In the genomic region with DNA sequence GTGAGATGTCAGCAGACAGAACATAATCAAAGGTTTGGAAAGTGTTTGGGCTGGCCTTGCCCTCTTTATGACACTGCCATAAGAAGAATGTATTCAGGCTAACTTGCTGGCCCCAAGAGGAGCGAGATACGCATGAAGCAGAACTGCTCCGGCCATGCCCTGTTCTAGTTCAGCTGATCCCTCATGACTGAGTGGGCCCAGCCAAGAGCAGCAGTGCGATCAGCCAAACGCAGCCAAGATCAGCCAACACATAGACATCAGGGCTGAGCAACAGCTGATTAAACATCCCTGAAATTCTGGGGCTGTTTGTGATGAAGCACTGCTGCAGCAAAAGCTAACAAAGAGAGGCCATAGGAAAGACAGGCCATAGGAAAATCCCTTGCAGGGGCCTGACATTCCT, we compare ENCODE assay signal across 24 cellular contexts. TPM values are rescaled to one million over a fixed set of nuclear protein-coding genes. Genes with fewer than 3 reads are reported as not detected.
DNase-seq lines count a peak whose midpoint lies in the region; ATAC-seq, FAIRE-seq and TF ChIP-seq lines count a peak whose summit lies in the region.
"Had no signal": no experiment of that assay in that cellular context is flagged by ENCODE, and none has a peak within 500 bp of the region (broad histone marks: within the 10 kb centered on the region; RNA-seq: fewer than 3 reads in every experiment).

No MANE protein-coding gene starts in this region.

- H3K79me2 ChIP-seq in GM23248 (ENCODE audit: insufficient read depth): no peaks in the 10 kb centered on the region

- no peaks in the 10 kb centered on the region for H4K20me1 ChIP-seq in GM23248 (ENCODE audit: insufficient read depth)
- H4K20me1 ChIP-seq: BLaER1 had no signal

- no peak overlapping the region for H3K4me2 ChIP-seq in GM23248 (ENCODE audit: unreplicated experiment)
- H3K4me2 ChIP-seq: BLaER1 had no signal

- ATAC-seq in Right ventricle myocardium inferior (peak; percentile 37), Right ventricle myocardium superior (ENCODE audit: poor library complexity) (no peak), sciatic nerve (peak; percentile 86)
- ATAC-seq: CD8-positive, alpha-beta T cell; GM12878 had no signal

- H3K27me3 ChIP-seq in right atrium auricular region (no peaks in the 10 kb centered on the region), GM23248 (replicated peaks; ENCODE audit: insufficient read depth) (no peaks in the 10 kb centered on the region)
- H3K27me3 ChIP-seq: BLaER1 had no signal

- intact Hi-C loops in Right ventricle myocardium inferior (cut with DNase I) (no loop called here), Right ventricle myocardium superior (cut with DNase I) (no loop called here), sciatic nerve (cut with DNase I) (no loop called here)

- H3K4me1 ChIP-seq in right atrium auricular region (no peaks in the 10 kb centered on the region), GM23248 (ENCODE audit: insufficient read depth) (peaks cover 7% of the 10 kb centered on the region; the same call in 1 of the 2 replicates)
- H3K4me1 ChIP-seq: BLaER1, HAP-1 had no signal

- H3K4me3 ChIP-seq in right atrium auricular region (no peak overlapping the region), GM23248 (no peak overlapping the region)
- H3K4me3 ChIP-seq: BLaER1, GM12878, HAP-1 had no signal

- DNase-seq in Right ventricle myocardium inferior (ENCODE audit: missing footprints) (no peak), Right ventricle myocardium superior (no peak), G401 (ENCODE audit: low spot score) (peak; percentile 56), right atrium auricular region (ENCODE audit: low spot score) (peak; percentile 58), sciatic nerve (ENCODE audit: low spot score) (no peak), frontal cortex (ENCODE audit: low spot score in 2 of 2) (no peak), GM23248 (no peak), T-helper 1 cell (no peak)
- DNase-seq: Caco-2; CD4-positive, CD25-positive, alpha-beta regulatory T cell; DMS153; DND-41; GDM1; GOT3; HFFc6 had no signal

- no peak overlapping the region for H3K9ac ChIP-seq in GM23248
- H3K9ac ChIP-seq: BLaER1 had no signal

- H3K27ac ChIP-seq in right atrium auricular region (no peak overlapping the region), GM23248 (no peak overlapping the region)
- H3K27ac ChIP-seq: 22Rv1, BLaER1, C4-2B had no signal

- H3K9me3 ChIP-seq in right atrium auricular region (no peaks in the 10 kb centered on the region), GM23248 (ENCODE audit: low read depth) (no peaks in the 10 kb centered on the region)
- H3K9me3 ChIP-seq: BLaER1, Caco-2, HAP-1 had no signal

- H3K9me2 ChIP-seq in GM23248 (ENCODE audit: insufficient read depth): no peaks in the 10 kb centered on the region

- H3K36me3 ChIP-seq in right atrium auricular region (peaks cover 20% of the 10 kb centered on the region), GM23248 (ENCODE audit: low read depth) (no peaks in the 10 kb centered on the region)

- no peak for TF ChIP-seq CTCF in right atrium auricular region (IDR thresholded peaks at IDR 0.05)

- H3F3A ChIP-seq in GM23248 (ENCODE audit: insufficient read depth): no peaks in the 10 kb centered on the region

- H2AFZ ChIP-seq in GM23248: no peak overlapping the region

- no peak for FAIRE-seq in frontal cortex (lab: Jason Lieb, UNC)
- FAIRE-seq: A204.1, GM12878, GM18507, H54 had no signal

- in situ Hi-C loops in G401 (cut with HindIII; ENCODE audit: low sequenced_read_pairs) (no loop called here), GM23248 (cut with MboI) (no loop called here)

- WGBS in GM23248 (ENCODE audit: low coverage in 1 of 2, low lambda C conversion rate in 2 of 2, missing lambda C conversion rate in 2 of 2), 2 experiments: 52 to 64% methylated on average over 5 of the region's 5 CpGs

RNA-seq across cellular contexts. Expression of gene POMGNT2, which starts 24.1 kb away (rescaled TPM):
- 23.0 TPM for total RNA-seq in Right ventricle myocardium inferior
- total RNA-seq in Right ventricle myocardium superior: 20.2 TPM
- 21.9 and 24.6 TPM in 2 replicates for total RNA-seq in G401 (2014; rRNA removed; shearing (Covaris generic))
- 10 to 100 TPM; 28.0 to 33.1 TPM for total RNA-seq in right atrium auricular region
- total RNA-seq in sciatic nerve: 15.2 TPM
- total RNA-seq in frontal cortex: 18.8 TPM
- 11.6 and 14.5 TPM in 2 replicates for total RNA-seq in GM23248 (2014; rRNA removed; shearing (Covaris generic))
- 10.6 and 11.6 TPM in 2 replicates for polyA plus RNA-seq in GM23248 (2016; fragmentation: Nextera tagmentation; extraction: Ambion mirVana)

Comparison
In these comparisons a context has a peak if more than half of its experiments do, and no peak if none do; other contexts are left out.
1. DNase-seq: peak in G401 (single experiment) and right atrium auricular region (single experiment); none in Right ventricle myocardium inferior (single experiment), Right ventricle myocardium superior (single experiment), sciatic nerve (single experiment), frontal cortex (0 of 2), GM23248 (single experiment) and T-helper 1 cell (0 of 5).